In the genomic region with DNA sequence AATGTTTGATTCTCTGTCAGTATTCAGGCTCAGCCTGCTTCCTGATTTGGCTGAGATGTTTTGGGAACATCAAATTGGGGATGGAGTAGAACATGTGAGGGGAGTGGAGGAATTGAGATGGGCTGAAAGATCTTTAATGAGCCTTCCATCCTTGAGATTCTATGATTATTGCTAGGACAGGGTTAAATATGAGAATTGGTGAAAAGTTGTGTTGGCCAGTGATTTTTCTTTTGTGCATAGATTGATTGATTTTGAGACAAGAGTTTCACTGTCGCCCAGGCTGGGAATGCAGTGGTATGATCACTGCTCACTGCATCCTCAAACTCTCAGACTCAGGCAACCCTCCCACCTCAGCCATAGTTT, we compare ENCODE assay signal across 8 cellular contexts. TPM values are rescaled to one million over a fixed set of nuclear protein-coding genes. Genes with fewer than 3 reads are reported as not detected.
DNase-seq lines count a peak whose midpoint lies in the region; ATAC-seq, FAIRE-seq and TF ChIP-seq lines count a peak whose summit lies in the region.

No MANE protein-coding gene starts in this region.

- H3K27me3 ChIP-seq in IMR-90 (ENCODE audit: control insufficient read depth, insufficient read depth, low read length) (no peaks in the 10 kb centered on the region), adipocyte (replicated peaks; ENCODE audit: control insufficient read depth, insufficient read depth, low read length) (no peaks in the 10 kb centered on the region), keratinocyte (ENCODE audit: control insufficient read depth, extremely low read depth, insufficient read depth, low read length) (no peaks in the 10 kb centered on the region), stomach (no peaks in the 10 kb centered on the region)

- no CpG with 5 or more reads among the region's 1 CpG for WGBS in IMR-90 (ENCODE audit: extremely low coverage in 2 of 2, insufficient read length in 1 of 2), 2 experiments
- 75 to 92% (median 89%) methylated on average over 1 of the region's 1 CpG for WGBS in stomach, 5 donors

- H3K4me2 ChIP-seq in IMR-90 (ENCODE audit: low read depth, low read length) = peak overlapping the region; percentile 85
- H3K4me2 ChIP-seq in keratinocyte (ENCODE audit: control insufficient read depth, extremely low read depth, insufficient read depth, low read depth, low read length) = peak overlapping the region; percentile 83

- TF ChIP-seq RAD21 in IMR-90 (IDR thresholded peaks at IDR 0.05; ENCODE audit: low read length) = no peak

- H3K79me2 ChIP-seq in keratinocyte (ENCODE audit: control insufficient read depth, insufficient read depth, low read length) = peaks cover 88% of the 10 kb centered on the region

- H3K4me1 ChIP-seq in IMR-90 (ENCODE audit: control insufficient read depth, insufficient read depth, low read length) = peaks cover 17% of the 10 kb centered on the region
- peaks cover 51% of the 10 kb centered on the region for H3K4me1 ChIP-seq in adipocyte (ENCODE audit: control insufficient read depth, insufficient read depth, low read length)
- peaks cover 35% of the 10 kb centered on the region for H3K4me1 ChIP-seq in keratinocyte (ENCODE audit: control insufficient read depth, extremely low read depth, insufficient read depth, low read length)
- H3K4me1 ChIP-seq in stomach = peaks cover 42 to 82% (median 57%) of the 10 kb centered on the region in 4 donors

- ATAC-seq in IMR-90 (ENCODE audit: low read depth) (no peak), HG02840 (IDR thresholded peaks at IDR 0.05; ENCODE audit: low FRiP score, unreplicated experiment) (no peak), GM21528 (IDR thresholded peaks at IDR 0.05; ENCODE audit: low FRiP score, unreplicated experiment) (no peak), sciatic nerve (no peak), HG02610 (IDR thresholded peaks at IDR 0.05; ENCODE audit: unreplicated experiment) (no peak)

- peak overlapping the region; percentile 13; the same call in 1 of the 2 replicates for H4K5ac ChIP-seq in IMR-90 (ENCODE audit: low read depth, low read length)

- peak overlapping the region; percentile 70 for H2BK20ac ChIP-seq in IMR-90 (ENCODE audit: low read depth, low read length)

- TF ChIP-seq CTCF in IMR-90 (conservative IDR thresholded peaks at IDR 0.05; ENCODE audit: low read depth, low read length) = no peak
- TF ChIP-seq CTCF in keratinocyte (optimal IDR thresholded peaks at IDR 0.05 in 1 of 3, IDR thresholded peaks at IDR 0.05 in 1 of 3, conservative IDR thresholded peaks at IDR 0.05 in 1 of 3; ENCODE audit: extremely low read depth in 1 of 3, insufficient read depth in 2 of 3, low read length in 3 of 3) = no peak
- no peak for TF ChIP-seq CTCF in stomach (IDR thresholded peaks at IDR 0.05)

- H3K27ac ChIP-seq in IMR-90 (ENCODE audit: insufficient read depth, low read length) (peak overlapping the region; percentile 80), keratinocyte (ENCODE audit: control insufficient read depth, insufficient read depth, low read length) (peak overlapping the region; percentile 78), stomach (peak overlapping the region in 4 of 5 donors; percentile 21 to 76 (median 68))

- H4K91ac ChIP-seq in IMR-90 (ENCODE audit: insufficient read depth, low read depth, low read length) = peak overlapping the region; percentile 92

- dilution Hi-C loops in IMR-90 (cut with HindIII; ENCODE audit: low sequenced_read_pairs, unreplicated experiment) = no loop called here
- dilution Hi-C loops in keratinocyte (cut with MboI; ENCODE audit: extremely low pct_ligation_motif_present, low sequenced_read_pairs) = no loop called here

- H3K18ac ChIP-seq in IMR-90 (ENCODE audit: low read depth, low read length) = peak overlapping the region; percentile 78

- H4K20me1 ChIP-seq in IMR-90 (ENCODE audit: insufficient read depth, low read length) (peaks cover 55% of the 10 kb centered on the region), keratinocyte (ENCODE audit: control insufficient read depth, extremely low read depth, insufficient read depth, low read length) (peaks cover 26% of the 10 kb centered on the region)

- POLR2A ChIA-PET in IMR-90 (lab: Charles Lee; ENCODE audit: unreplicated experiment) = no interaction called here

- no TSS peak for BruUV-seq in IMR-90 (replicated peaks; lab: Mats Ljungman, UMichigan)

- peak overlapping the region; percentile 92 for H2BK15ac ChIP-seq in IMR-90 (ENCODE audit: low read depth, low read length)

- H3K9me1 ChIP-seq in IMR-90 (ENCODE audit: insufficient read depth, low read length) (peaks cover 32% of the 10 kb centered on the region), keratinocyte (ENCODE audit: control insufficient read depth, extremely low read depth, insufficient read depth, low read length) (no peaks in the 10 kb centered on the region)

- in situ Hi-C loops in IMR-90 (cut with MboI; ENCODE audit: low sequenced_read_pairs) = no loop called here

- H3K9ac ChIP-seq in IMR-90 (ENCODE audit: low read depth, low read length) = peak overlapping the region; percentile 49
- H3K9ac ChIP-seq in adipocyte (ENCODE audit: low read length) = peak overlapping the region; percentile 21
- peak overlapping the region; percentile 43 for H3K9ac ChIP-seq in keratinocyte (ENCODE audit: control insufficient read depth, extremely low read depth, insufficient read depth, low read length)

- H2AFZ ChIP-seq in IMR-90 (replicated peaks; ENCODE audit: low read length, poor library complexity) = peak overlapping the region; percentile 40
- no peak overlapping the region for H2AFZ ChIP-seq in keratinocyte (ENCODE audit: control insufficient read depth, low read length)

- intact Hi-C loops in IMR-90 (cut with micrococcal nuclease) = no loop called here
- intact Hi-C loops in stomach (cut with DNase I; ENCODE audit: low total_unique reads) = no loop called here
- intact Hi-C loops in sciatic nerve (cut with DNase I) = no loop called here

- H4K8ac ChIP-seq in IMR-90 (ENCODE audit: low read depth in 2 of 2, low read length in 2 of 2) = peak overlapping the region in 1 of 2 experiments; percentile 91; a peak in 2 of 4 replicates

- no peak for DNase-seq in IMR-90
- DNase-seq in adipocyte (ENCODE audit: low read depth) = no peak
- DNase-seq in keratinocyte (ENCODE audit: low read depth, low spot score) = no peak
- no peak for DNase-seq in stomach
- no peak for DNase-seq in sciatic nerve (ENCODE audit: low spot score)

- FAIRE-seq in keratinocyte (lab: Jason Lieb, UNC) = no peak

- no peak for TF ChIP-seq EP300 in stomach (IDR thresholded peaks at IDR 0.05)

- peak overlapping the region; percentile 92 for H3K23ac ChIP-seq in IMR-90 (ENCODE audit: low read depth, low read length)

- TF ChIP-seq POLR2A in IMR-90 (IDR thresholded peaks at IDR 0.05; ENCODE audit: low read depth, low read length) (no peak), stomach (IDR thresholded peaks at IDR 0.05) (no peak)

- peak overlapping the region; percentile 94 for H2BK5ac ChIP-seq in IMR-90 (ENCODE audit: low read depth, low read length, poor library complexity, severe bottlenecking)

- H3K36me3 ChIP-seq in IMR-90 (ENCODE audit: control insufficient read depth, insufficient read depth, low read length) (no peaks in the 10 kb centered on the region), adipocyte (ENCODE audit: control insufficient read depth, insufficient read depth, low read length, severe bottlenecking) (no peaks in the 10 kb centered on the region), keratinocyte (ENCODE audit: control insufficient read depth in 2 of 2, extremely low read depth in 1 of 2, insufficient read depth in 2 of 2, low read length in 2 of 2) (peaks cover 0 to 2% of the 10 kb centered on the region in 2 experiments), stomach (no peaks in the 10 kb centered on the region)

- peak overlapping the region; percentile 84 for H2BK120ac ChIP-seq in IMR-90 (ENCODE audit: low read depth, low read length)

- CTCF ChIA-PET in IMR-90 (lab: Yijun Ruan, JAX) = interaction anchor here (1.3 kb wide), 1 partner anchor 27 kb away, joined by 3 read pairs; no protein-coding TSS in a partner anchor

- H3K14ac ChIP-seq in IMR-90 (replicated peaks; ENCODE audit: low read depth, low read length) = peak overlapping the region; percentile 93

- peak overlapping the region; percentile 81 for H3K56ac ChIP-seq in IMR-90 (ENCODE audit: extremely low read depth, insufficient read depth, low read length)

- H3K9me3 ChIP-seq in IMR-90 (ENCODE audit: control insufficient read depth, insufficient read depth, low read length) = no peaks in the 10 kb centered on the region
- H3K9me3 ChIP-seq in adipocyte (ENCODE audit: control insufficient read depth, low read length) = no peaks in the 10 kb centered on the region
- H3K9me3 ChIP-seq in keratinocyte (ENCODE audit: control insufficient read depth, low read depth, low read length) = no peaks in the 10 kb centered on the region
- H3K9me3 ChIP-seq in stomach = no peaks in the 10 kb centered on the region

- peak overlapping the region; percentile 92 for H3K4ac ChIP-seq in IMR-90 (ENCODE audit: low read depth, low read length)

- peak overlapping the region; percentile 84; the same call in 1 of the 2 replicates for H2AK5ac ChIP-seq in IMR-90 (ENCODE audit: low read depth, low read length)

- peak overlapping the region; percentile 89 for H2AK9ac ChIP-seq in IMR-90 (replicated peaks; ENCODE audit: low read depth, low read length, poor library complexity)

- H3K4me3 ChIP-seq in IMR-90 (ENCODE audit: insufficient read depth, low read depth, low read length) (no peak overlapping the region; the same call in 1 of the 2 replicates), adipocyte (ENCODE audit: low read length) (peak overlapping the region; percentile 65), keratinocyte (ENCODE audit: control insufficient read depth in 2 of 3, extremely low read depth in 1 of 3, insufficient read depth in 2 of 3, low read depth in 1 of 3, low read length in 3 of 3) (peak overlapping the region in 1 of 3 experiments; percentile 4), stomach (no peak overlapping the region)

- H3K79me1 ChIP-seq in IMR-90 (ENCODE audit: low read depth in 1 of 2, low read length in 2 of 2) = peaks cover 18 to 58% of the 10 kb centered on the region in 2 experiments; a peak in 3 of 4 replicates

TF ChIP-seq in IMR-90, 13 proteins besides CTCF, POLR2A, EP300 and RAD21 (continues in another document):
- TF ChIP-seq FOS (IDR thresholded peaks at IDR 0.05; ENCODE audit: low read depth, low read length) = no peak

RNA-seq across cellular contexts. Expression of a gene that starts 32.4 kb away (rescaled TPM):
- 207 and 246 TPM in 2 replicates for total RNA-seq in IMR-90 (2012; rRNA removed)
- polyA plus RNA-seq in IMR-90 (2012; rRNA removed) = 87.5 and 93.4 TPM in 2 replicates
- 9.1 and 14.9 TPM in 2 replicates for polyA plus RNA-seq in IMR-90 (2012; cell fraction: cytosol; rRNA removed)
- 41.3 and 240 TPM in 2 replicates for polyA plus RNA-seq in IMR-90 (2012; cell fraction: nucleus; rRNA removed; ENCODE audit: low replicate concordance)
- 219 to 310 TPM (median 253 TPM) in 3 replicates for polyA plus RNA-seq in keratinocyte
- polyA plus RNA-seq in keratinocyte (2011; ENCODE audit: low read depth) = 1,067 TPM
- polyA plus RNA-seq in keratinocyte (2011; cell fraction: cytosol; rRNA removed) = 127 and 198 TPM in 2 replicates
- 543 and 692 TPM in 2 replicates for polyA plus RNA-seq in keratinocyte (2011; cell fraction: nucleus; rRNA removed)
- 163 and 252 TPM in 2 replicates for polyA plus RNA-seq in keratinocyte (2012; ENCODE audit: low replicate concordance)
- 189 to 616 TPM (median 435 TPM) in 3 replicates for polyA minus RNA-seq in keratinocyte
- 205 TPM for polyA minus RNA-seq in keratinocyte (2011; cell fraction: cytosol; rRNA and poly(A)+ RNA removed)
- 533 and 899 TPM in 2 replicates for polyA minus RNA-seq in keratinocyte (2011; cell fraction: nucleus; rRNA and poly(A)+ RNA removed)
- total RNA-seq in stomach = 100 to 1,000 TPM in 3 of 5 donors, 10 to 100 TPM in 2; 74.1 to 222 (median 160) TPM
- polyA plus RNA-seq in stomach = 10 to 100 TPM; 22.3 to 64.5 (median 43.7) TPM
- 202 TPM for total RNA-seq in sciatic nerve
